8 cellular contexts compared by ENCODE assay signal in the genomic region with DNA sequence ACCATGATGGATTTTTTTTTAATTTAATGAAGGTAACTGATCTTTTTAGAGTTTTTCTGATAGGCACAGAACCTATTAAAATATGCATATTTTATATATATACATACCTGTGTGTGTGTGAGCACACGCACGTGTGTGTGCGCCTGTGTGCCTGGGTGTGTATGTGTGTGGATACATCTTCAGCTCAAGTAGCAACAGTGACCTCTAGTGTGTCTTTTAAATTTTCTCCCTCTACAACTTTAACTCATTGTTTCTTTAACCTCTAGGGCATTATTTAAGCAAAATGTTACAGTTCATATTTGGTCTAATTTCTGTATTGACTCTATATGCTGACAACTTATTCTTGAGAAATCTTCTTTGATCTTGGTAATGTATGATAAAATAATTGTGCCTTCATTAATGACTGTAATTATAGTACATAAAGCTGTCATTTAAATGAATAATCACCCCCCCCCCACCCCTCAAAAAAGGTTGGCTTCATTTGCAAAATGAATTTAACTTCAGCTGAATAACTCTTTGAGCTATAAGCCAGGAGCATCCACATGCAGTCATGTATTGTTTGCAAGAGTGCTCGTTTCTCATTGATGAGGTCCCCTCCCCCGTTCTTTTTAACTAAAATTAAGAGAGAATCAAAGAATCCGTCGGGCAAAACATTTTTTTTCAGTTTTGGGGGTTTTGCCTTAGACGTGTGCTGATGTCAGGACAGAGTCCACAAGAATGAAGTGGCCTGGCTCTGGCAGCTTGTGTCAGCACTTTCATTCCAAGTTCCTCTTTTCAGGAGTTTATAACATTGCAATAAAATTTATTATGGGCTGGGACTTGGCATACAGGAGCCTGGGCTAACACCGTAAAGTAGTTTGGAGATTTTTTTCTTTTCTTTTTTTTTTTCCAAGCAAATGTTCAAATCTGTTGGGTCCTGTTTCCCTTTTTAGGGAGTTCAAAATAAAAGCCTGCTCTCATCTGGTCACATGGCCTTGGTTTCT.
DNase-seq lines count a peak whose midpoint lies in the region; TF ChIP-seq lines count a peak whose summit lies in the region.

No MANE protein-coding gene starts in this region.

- peak; percentile 26 for DNase-seq in COLO668 (lab: John Stamatoyannopoulos, UW; ENCODE audit: unreplicated experiment)
- DNase-seq in HPDE6-E6E7 (ENCODE audit: extremely low spot score) = peak; percentile 22
- peak; percentile 46 for DNase-seq in RKO (ENCODE audit: low spot score)
- DNase-seq in fibroblast of the conjunctiva (ENCODE audit: low read depth) = peak; percentile 45
- no peak for DNase-seq in retinal pigment epithelial cell (ENCODE audit: low read depth)
- no peak for DNase-seq in effector CD8-positive, alpha-beta T cell (lab: John Stamatoyannopoulos, UW)
- DNase-seq in NK-92 treated with Interleukin-12 subunit alpha and Interleukin-12 subunit beta, amount 100 ng/mL, for 24 hours (lab: John Stamatoyannopoulos, UW) = no peak
- DNase-seq in activated gamma-delta T cell treated with Interleukin-2 at 50 U/mL for 16 hours = no peak

- H3K4me3 ChIP-seq in retinal pigment epithelial cell (ENCODE audit: low read length) = no peak overlapping the region

- TF ChIP-seq CTCF in retinal pigment epithelial cell (conservative IDR thresholded peaks at IDR 0.05; ENCODE audit: low read depth, low read length) = peak; percentile 54

Comparison
In these comparisons a context has a peak if more than half of its experiments do, and no peak if none do; other contexts are left out.
1. DNase-seq: peak in COLO668 (single experiment), HPDE6-E6E7 (single experiment), RKO (single experiment) and fibroblast of the conjunctiva (single experiment); none in retinal pigment epithelial cell (single experiment), effector CD8-positive, alpha-beta T cell (single experiment), NK-92 treated with Interleukin-12 subunit alpha and Interleukin-12 subunit beta, amount 100 ng/mL, for 24 hours (single experiment) and activated gamma-delta T cell treated with Interleukin-2 at 50 U/mL for 16 hours (single experiment).